ENCODE assay signal across 11 cellular contexts in the genomic region with DNA sequence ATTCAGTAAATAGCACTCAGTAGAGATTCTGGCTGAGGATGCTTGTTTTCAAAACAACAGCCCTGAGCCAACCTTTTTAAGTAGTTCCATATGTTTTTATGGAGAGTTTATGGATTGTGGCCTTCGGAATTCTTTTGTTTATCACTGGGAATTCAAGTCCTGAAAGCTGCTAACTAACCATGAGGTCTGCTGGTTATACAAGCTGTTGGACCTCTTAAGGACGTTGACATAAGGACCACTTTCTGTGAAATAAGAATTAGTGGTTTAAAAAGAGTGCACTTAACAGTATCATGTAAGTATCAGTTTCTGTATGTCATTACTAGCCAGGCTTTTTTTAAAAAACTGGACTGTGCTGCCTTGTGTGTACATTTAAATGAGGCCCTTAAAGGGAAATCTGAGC.
DNase-seq lines count a peak whose midpoint lies in the region; ATAC-seq, FAIRE-seq and TF ChIP-seq lines count a peak whose summit lies in the region.
"Had no signal": no experiment of that assay in that cellular context is flagged by ENCODE, and none has a peak within 500 bp of the region (broad histone marks: within the 10 kb centered on the region; RNA-seq: fewer than 3 reads in every experiment).

No MANE protein-coding gene starts in this region.

- H3K4me1 ChIP-seq in CD8-positive, alpha-beta T cell (ENCODE audit: insufficient read depth, low read length): no peaks in the 10 kb centered on the region

- peaks cover 3% of the 10 kb centered on the region for H3K36me3 ChIP-seq in CD8-positive, alpha-beta T cell (ENCODE audit: insufficient read depth, low read length)

- DNase-seq in GM13976 (ENCODE audit: low spot score) (peak; percentile 39), foreskin fibroblast (peak; percentile 68 to 84), T-cell (no peak), T-helper 9 cell (no peak), RCC 7860 (ENCODE audit: low spot score) (no peak)
- DNase-seq in CD8-positive, alpha-beta T cell: no peak
- DNase-seq: activated CD8-positive, alpha-beta memory T cell treated with anti-CD3 and anti-CD28 coated beads, Interleukin-2, amount 10 ng/mL, durations not matched to agents 7 days and 5 days; NCI-H2171; stimulated activated CD4-positive, alpha-beta T cell treated with anti-CD3 and anti-CD28 coated beads, Interleukin-12 subunit alpha, Interleukin-12 subunit beta, amount 100 ng/mL, for 4 hours had no signal

- no peak overlapping the region for H3K4me3 Mint-ChIP-seq in T-cell
- no peak overlapping the region for H3K4me3 Mint-ChIP-seq in CD8-positive, alpha-beta T cell
- H3K4me3 Mint-ChIP-seq: activated CD8-positive, alpha-beta memory T cell treated with anti-CD3 and anti-CD28 coated beads, Interleukin-2, amount 10 ng/mL, durations not matched to agents 7 days and 5 days had no signal

- TF ChIP-seq CTCF in GM13976 (IDR thresholded peaks at IDR 0.05; ENCODE audit: borderline replicate concordance, control extremely low read depth, extremely low read depth, insufficient read depth, missing control alignments): no peak
- TF ChIP-seq CTCF in foreskin fibroblast (IDR thresholded peaks at IDR 0.05; ENCODE audit: low read depth, low read length): no peak
- no peak for TF ChIP-seq CTCF in CD8-positive, alpha-beta T cell (IDR thresholded peaks at IDR 0.05)

- H3K4me1 Mint-ChIP-seq in T-cell: peaks cover 12 to 19% (median 14%) of the 10 kb centered on the region in 3 donors
- H3K4me1 Mint-ChIP-seq in CD8-positive, alpha-beta T cell (ENCODE audit: low read depth): peaks cover 10% of the 10 kb centered on the region

- ATAC-seq in GM21717 (IDR thresholded peaks at IDR 0.05; ENCODE audit: unreplicated experiment) (peak; percentile 55), HG03558 (IDR thresholded peaks at IDR 0.05; ENCODE audit: extremely low read depth, unreplicated experiment) (peak; percentile 35), T-cell (replicated peaks in 1 of 4) (no peak)
- ATAC-seq in CD8-positive, alpha-beta T cell: no peak
- ATAC-seq: activated CD8-positive, alpha-beta memory T cell treated with anti-CD3 and anti-CD28 coated beads, Interleukin-2, amount 10 ng/mL, durations not matched to agents 7 days and 5 days had no signal

- no peaks in the 10 kb centered on the region for H3K9me3 ChIP-seq in CD8-positive, alpha-beta T cell (ENCODE audit: low read length)

- no peaks in the 10 kb centered on the region for H3K27me3 ChIP-seq in CD8-positive, alpha-beta T cell (ENCODE audit: insufficient read depth, low read length)

- H3K27ac ChIP-seq in CD8-positive, alpha-beta T cell (ENCODE audit: low read depth, low read length): no peak overlapping the region

- no peak for FAIRE-seq in RCC 7860 (lab: Jason Lieb, UNC)

- intact Hi-C loops in CD8-positive, alpha-beta T cell (cut with DNase I, micrococcal nuclease): no loop called here

- H3K27me3 Mint-ChIP-seq in T-cell: peaks cover 0 to 2% of the 10 kb centered on the region in 2 donors
- peaks cover 5% of the 10 kb centered on the region for H3K27me3 Mint-ChIP-seq in CD8-positive, alpha-beta T cell (ENCODE audit: low read depth)

- CTCF ChIA-PET in T-cell (lab: Charles Lee): no interaction called here
- CTCF ChIA-PET in CD8-positive, alpha-beta T cell (lab: Charles Lee): no interaction called here

- POLR2A ChIA-PET in T-cell (lab: Charles Lee): no interaction called here
- POLR2A ChIA-PET in CD8-positive, alpha-beta T cell (lab: Charles Lee): no interaction called here

- no peaks in the 10 kb centered on the region for H3K36me3 Mint-ChIP-seq in T-cell
- H3K36me3 Mint-ChIP-seq in CD8-positive, alpha-beta T cell: no peaks in the 10 kb centered on the region

- no peak overlapping the region for H3K4me3 ChIP-seq in foreskin fibroblast (ENCODE audit: low read depth in 1 of 2, low read length in 2 of 2)
- H3K4me3 ChIP-seq in CD8-positive, alpha-beta T cell (ENCODE audit: low read depth, low read length): no peak overlapping the region

- in situ Hi-C loops in GM13976 (cut with MboI; ENCODE audit: low sequenced_read_pairs, unreplicated experiment): no loop called here

- no peaks in the 10 kb centered on the region for H3K9me3 Mint-ChIP-seq in T-cell
- peaks cover 2% of the 10 kb centered on the region for H3K9me3 Mint-ChIP-seq in CD8-positive, alpha-beta T cell

- H3K27ac Mint-ChIP-seq in T-cell: no peak overlapping the region
- no peak overlapping the region for H3K27ac Mint-ChIP-seq in CD8-positive, alpha-beta T cell
- H3K27ac Mint-ChIP-seq: activated CD8-positive, alpha-beta memory T cell treated with anti-CD3 and anti-CD28 coated beads, Interleukin-2, amount 10 ng/mL, durations not matched to agents 7 days and 5 days had no signal

Comparison
In these comparisons a context has a peak if more than half of its experiments do, and no peak if none do; other contexts are left out.
1. DNase-seq: peak in GM13976 (single experiment) and foreskin fibroblast (2 of 2); none in T-cell (0 of 34), CD8-positive, alpha-beta T cell (0 of 7), T-helper 9 cell (single experiment) and RCC 7860 (single experiment).
2. ATAC-seq: peak in GM21717 (single experiment) and HG03558 (single experiment); none in T-cell (0 of 4) and CD8-positive, alpha-beta T cell (single experiment).